ENCODE assay signal across 1 cellular context in the genomic region with DNA sequence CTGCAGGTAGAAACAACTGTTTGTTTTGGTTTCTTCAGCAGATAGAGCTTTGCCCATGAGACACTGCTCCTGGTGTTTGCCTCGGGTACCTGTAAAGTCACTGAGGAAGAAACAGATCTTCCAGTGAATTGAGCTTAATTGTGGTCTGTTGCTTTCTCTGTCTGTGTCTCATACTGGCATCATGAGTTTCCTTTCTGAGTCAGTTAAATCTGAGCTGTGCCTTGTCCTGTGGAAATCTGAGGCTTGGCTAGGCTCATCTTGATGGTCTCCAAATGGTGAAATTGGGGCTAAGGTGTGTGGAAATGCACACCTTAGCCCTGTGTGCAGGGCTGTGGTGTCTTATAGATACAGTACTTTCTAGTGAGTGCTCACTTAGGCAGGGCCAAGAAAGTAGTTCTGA.
TF ChIP-seq lines count a peak whose summit lies in the region.

No MANE protein-coding gene starts in this region.

TF ChIP-seq in IMR-90, 13 proteins besides CTCF, POLR2A, EP300 and RAD21 (continued from another document):
- TF ChIP-seq, protein P1, sequence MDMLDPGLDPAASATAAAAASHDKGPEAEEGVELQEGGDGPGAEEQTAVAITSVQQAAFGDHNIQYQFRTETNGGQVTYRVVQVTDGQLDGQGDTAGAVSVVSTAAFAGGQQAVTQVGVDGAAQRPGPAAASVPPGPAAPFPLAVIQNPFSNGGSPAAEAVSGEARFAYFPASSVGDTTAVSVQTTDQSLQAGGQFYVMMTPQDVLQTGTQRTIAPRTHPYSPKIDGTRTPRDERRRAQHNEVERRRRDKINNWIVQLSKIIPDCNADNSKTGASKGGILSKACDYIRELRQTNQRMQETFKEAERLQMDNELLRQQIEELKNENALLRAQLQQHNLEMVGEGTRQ (IDR thresholded peaks at IDR 0.05; ENCODE audit: low read depth, low read length), result no peak
- TF ChIP-seq, protein P2, sequence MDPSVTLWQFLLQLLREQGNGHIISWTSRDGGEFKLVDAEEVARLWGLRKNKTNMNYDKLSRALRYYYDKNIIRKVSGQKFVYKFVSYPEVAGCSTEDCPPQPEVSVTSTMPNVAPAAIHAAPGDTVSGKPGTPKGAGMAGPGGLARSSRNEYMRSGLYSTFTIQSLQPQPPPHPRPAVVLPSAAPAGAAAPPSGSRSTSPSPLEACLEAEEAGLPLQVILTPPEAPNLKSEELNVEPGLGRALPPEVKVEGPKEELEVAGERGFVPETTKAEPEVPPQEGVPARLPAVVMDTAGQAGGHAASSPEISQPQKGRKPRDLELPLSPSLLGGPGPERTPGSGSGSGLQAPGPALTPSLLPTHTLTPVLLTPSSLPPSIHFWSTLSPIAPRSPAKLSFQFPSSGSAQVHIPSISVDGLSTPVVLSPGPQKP (IDR thresholded peaks at IDR 0.05; ENCODE audit: borderline replicate concordance, low read depth, low read length), result no peak
- TF ChIP-seq SMC3 (IDR thresholded peaks at IDR 0.05; ENCODE audit: low read depth, low read length) (no peak), RFX5 (IDR thresholded peaks at IDR 0.05; ENCODE audit: low read depth, low read length) (no peak), NFE2L2 (IDR thresholded peaks at IDR 0.05; ENCODE audit: low read depth, low read length) (no peak), MXI1 (IDR thresholded peaks at IDR 0.05; ENCODE audit: borderline replicate concordance, low read depth, low read length) (no peak), MAFK (IDR thresholded peaks at IDR 0.05; ENCODE audit: low read depth, low read length) (no peak), CHD1 (IDR thresholded peaks at IDR 0.05; ENCODE audit: low read depth, low read length) (no peak), FOS (IDR thresholded peaks at IDR 0.05; ENCODE audit: low read depth, low read length) (no peak), MAZ (IDR thresholded peaks at IDR 0.05; ENCODE audit: borderline replicate concordance, low read depth, low read length) (no peak), RCOR1 (IDR thresholded peaks at IDR 0.05; ENCODE audit: insufficient replicate concordance, low read length) (no peak), CEBPB (IDR thresholded peaks at IDR 0.05; ENCODE audit: low read depth, low read length) (no peak)
TF ChIP-seq in IMR-90: peak in this region for 0.
